ENCODE assay signal across 26 cellular contexts in the genomic region with DNA sequence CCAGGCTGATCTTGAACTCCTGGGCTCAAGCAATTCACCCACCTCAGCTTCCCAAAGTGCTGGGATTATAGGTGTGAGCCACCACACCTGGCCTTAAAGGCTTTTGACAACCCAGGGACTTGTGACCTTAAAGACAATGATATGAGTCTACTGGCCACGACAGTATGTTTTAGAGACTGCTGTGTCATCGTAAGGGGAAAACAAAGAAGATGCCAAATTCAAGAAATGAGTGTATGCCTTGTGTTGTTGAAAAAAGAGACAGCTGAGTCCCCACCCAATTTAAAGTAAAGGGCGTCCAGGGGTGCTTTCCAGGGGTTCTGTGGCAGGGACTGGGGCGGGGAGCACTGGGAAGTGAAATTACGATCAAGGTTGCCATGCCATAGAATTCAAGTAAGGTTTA.
"Had no signal": no experiment of that assay in that cellular context is flagged by ENCODE, and none has a peak within 500 bp of the region (broad histone marks: within the 10 kb centered on the region; RNA-seq: fewer than 3 reads in every experiment).

No MANE protein-coding gene starts in this region.

- H3K4me2 ChIP-seq: neural progenitor cell had no signal

- H3K4me1 ChIP-seq: parathyroid adenoma, right lobe of liver, sigmoid colon, suprapubic skin, tibial artery, transverse colon, upper lobe of right lung, uterus had no signal

- ATAC-seq: naive thymus-derived CD8-positive, alpha-beta T cell; psoas muscle; right cardiac atrium; right lobe of liver; stimulated activated memory B cell treated with anti-CD40 and anti-IgM and Interleukin-4, amounts not matched to agents 10 μg/mL and 1 μg/mL and 100 μg/mL, for 72 hours; stimulated activated naive CD8-positive, alpha-beta T cell treated with anti-CD3 and anti-CD28 coated beads, Interleukin-15, amount 100 ng/mL, for 72 hours; stimulated activated naive CD8-positive, alpha-beta T cell treated with anti-CD3 and anti-CD28 coated beads, Interleukin-15, Interleukin-2, amounts not matched to agents 100 U/mL and 50 U/mL, for 24 hours; upper lobe of right lung had no signal

- H3K9me3 ChIP-seq: ovary, psoas muscle, right lobe of liver, sigmoid colon, suprapubic skin, testis, tibial artery, transverse colon, upper lobe of right lung, uterus had no signal

- H3K9ac ChIP-seq: neural progenitor cell, parathyroid adenoma had no signal

- DNase-seq: naive thymus-derived CD8-positive, alpha-beta T cell; occipital lobe; ovary; psoas muscle; right cardiac atrium; right lobe of liver; sigmoid colon; small intestine; stimulated activated CD4-positive, alpha-beta T cell treated with anti-CD3 and anti-CD28 coated beads, Interleukin-15, amount 100 ng/mL, for 24 hours; stimulated activated CD4-positive, alpha-beta T cell treated with anti-CD3 and anti-CD28 coated beads, Interleukin-2, amount 100 ng/mL, for 24 hours; stimulated activated CD4-positive, alpha-beta T cell treated with anti-CD3 and anti-CD28 coated beads, Interleukin-4, amount 100 ng/mL, for 1 hour; stimulated activated CD4-positive, alpha-beta T cell treated with anti-CD3 and anti-CD28 coated beads, Interleukin-4, amount 100 ng/mL, for 4 hours; stimulated activated CD8-positive, alpha-beta memory T cell treated with anti-CD3 and anti-CD28 coated beads, Interleukin-4, amount 100 ng/mL, for 48 hours; stimulated activated naive CD4-positive, alpha-beta T cell; stimulated activated naive CD8-positive, alpha-beta T cell treated with anti-CD3 and anti-CD28 coated beads, Interleukin-15, amount 100 ng/mL, for 72 hours; stimulated activated naive CD8-positive, alpha-beta T cell treated with anti-CD3 and anti-CD28 coated beads, Interleukin-15, Interleukin-2, amounts not matched to agents 100 U/mL and 50 U/mL, for 24 hours; substantia nigra; testis; tibial artery; transverse colon; upper lobe of right lung; uterus had no signal

- FAIRE-seq: small intestine had no signal

- H3K79me2 ChIP-seq: parathyroid adenoma had no signal

- H3K36me3 ChIP-seq: neural progenitor cell, ovary, right lobe of liver, sigmoid colon, suprapubic skin, tibial artery, transverse colon, upper lobe of right lung, uterus had no signal

- H2AFZ ChIP-seq: neural progenitor cell, parathyroid adenoma had no signal

- H3K4me3 ChIP-seq: neural progenitor cell, ovary, psoas muscle, right lobe of liver, sigmoid colon, suprapubic skin, testis, tibial artery, transverse colon, upper lobe of right lung, uterus had no signal

- H3K27me3 ChIP-seq: neural progenitor cell, ovary, right lobe of liver, testis, uterus had no signal

- H3K27ac ChIP-seq: neural progenitor cell, ovary, parathyroid adenoma, psoas muscle, right lobe of liver, sigmoid colon, suprapubic skin, testis, tibial artery, transverse colon, upper lobe of right lung, uterus had no signal
